17 cellular contexts compared by ENCODE assay signal in the genomic region with DNA sequence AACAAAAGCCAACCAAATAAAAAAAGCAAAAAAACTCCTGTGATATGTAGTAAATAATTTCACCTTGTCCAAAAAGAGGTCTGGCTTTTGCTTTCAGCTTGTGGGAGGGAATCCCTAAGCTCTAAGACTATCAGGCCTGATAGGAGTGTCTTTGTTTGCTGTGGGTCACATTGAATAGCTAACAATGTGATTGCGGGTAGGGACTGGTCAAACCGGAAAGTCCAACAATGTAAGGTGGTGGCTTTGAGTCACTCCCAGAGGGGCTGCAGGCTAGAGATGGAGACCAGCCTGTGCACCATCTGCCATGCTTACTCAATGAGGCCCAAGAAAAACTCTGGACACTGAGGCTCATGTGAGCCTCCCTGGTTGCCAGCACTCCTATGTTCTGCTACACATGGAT.
"Had no signal": no experiment of that assay in that cellular context is flagged by ENCODE, and none has a peak within 500 bp of the region (broad histone marks: within the 10 kb centered on the region; RNA-seq: fewer than 3 reads in every experiment).

No MANE protein-coding gene starts in this region.

- H3K27me3 ChIP-seq: adrenal gland, cardiac muscle cell, dorsolateral prefrontal cortex, hepatocyte, right lobe of liver had no signal

- H3K4me1 Mint-ChIP-seq: endodermal cell, WTC11 had no signal

- ATAC-seq: activated CD8-positive, alpha-beta T cell treated with anti-CD3 and anti-CD28 coated beads for 36 hours; activated T-cell treated with anti-CD3 and anti-CD28 coated beads, Interleukin-2, amount 50 U/mL, for 4 hours; right lobe of liver; WTC11 had no signal

- H3K27ac ChIP-seq: adrenal gland, cardiac muscle cell, dorsolateral prefrontal cortex, esophagus muscularis mucosa, hepatocyte, right lobe of liver had no signal

- H3K4me3 Mint-ChIP-seq: activated CD8-positive, alpha-beta T cell treated with anti-CD3 and anti-CD28 coated beads for 36 hours; activated T-cell treated with anti-CD3 and anti-CD28 coated beads, Interleukin-2, amount 50 U/mL, for 4 hours; endodermal cell; nephron progenitor cell; stimulated activated naive CD8-positive, alpha-beta T cell treated with anti-CD3 and anti-CD28 coated beads, Interleukin-15, Interleukin-2, amounts not matched to agents 100 ng/mL and 50 ng/mL, for 24 hours; WTC11 had no signal

- H3K9me3 ChIP-seq: adrenal gland, esophagus muscularis mucosa, right lobe of liver had no signal

- H3K27ac Mint-ChIP-seq: activated CD8-positive, alpha-beta T cell treated with anti-CD3 and anti-CD28 coated beads for 36 hours; endodermal cell; nephron progenitor cell; progenitor cell of endocrine pancreas; stimulated activated naive CD8-positive, alpha-beta T cell treated with anti-CD3 and anti-CD28 coated beads, Interleukin-15, Interleukin-2, amounts not matched to agents 100 ng/mL and 50 ng/mL, for 24 hours; WTC11 had no signal

- H3K9me3 Mint-ChIP-seq: activated T-cell treated with anti-CD3 and anti-CD28 coated beads, Interleukin-2, amount 50 U/mL, for 4 hours had no signal

- H3K4me3 ChIP-seq: adrenal gland, cardiac muscle cell, dorsolateral prefrontal cortex, esophagus muscularis mucosa, hepatocyte, right lobe of liver had no signal

- DNase-seq: activated CD4-positive, alpha-beta T cell treated with anti-CD3 and anti-CD28 coated beads for 4 hours; activated CD8-positive, alpha-beta T cell treated with anti-CD3 and anti-CD28 coated beads for 36 hours; activated effector memory CD4-positive, alpha-beta T cell treated with Interleukin-2 at 50 U/mL for 16 hours; activated naive CD4-positive, alpha-beta T cell treated with anti-CD3 and anti-CD28 coated beads, Interleukin-2, amount 50 U/mL, for 16 hours; activated T-cell treated with anti-CD3 and anti-CD28 coated beads, Interleukin-2, amount 50 U/mL, for 4 hours; adrenal gland; endodermal cell; mesendoderm; nephron progenitor cell; right lobe of liver had no signal

- H3K4me1 ChIP-seq: adrenal gland, right lobe of liver had no signal

- H3K36me3 ChIP-seq: adrenal gland, cardiac muscle cell, esophagus muscularis mucosa, right lobe of liver had no signal
